ENCODE assay signal across 21 cellular contexts in the genomic region with DNA sequence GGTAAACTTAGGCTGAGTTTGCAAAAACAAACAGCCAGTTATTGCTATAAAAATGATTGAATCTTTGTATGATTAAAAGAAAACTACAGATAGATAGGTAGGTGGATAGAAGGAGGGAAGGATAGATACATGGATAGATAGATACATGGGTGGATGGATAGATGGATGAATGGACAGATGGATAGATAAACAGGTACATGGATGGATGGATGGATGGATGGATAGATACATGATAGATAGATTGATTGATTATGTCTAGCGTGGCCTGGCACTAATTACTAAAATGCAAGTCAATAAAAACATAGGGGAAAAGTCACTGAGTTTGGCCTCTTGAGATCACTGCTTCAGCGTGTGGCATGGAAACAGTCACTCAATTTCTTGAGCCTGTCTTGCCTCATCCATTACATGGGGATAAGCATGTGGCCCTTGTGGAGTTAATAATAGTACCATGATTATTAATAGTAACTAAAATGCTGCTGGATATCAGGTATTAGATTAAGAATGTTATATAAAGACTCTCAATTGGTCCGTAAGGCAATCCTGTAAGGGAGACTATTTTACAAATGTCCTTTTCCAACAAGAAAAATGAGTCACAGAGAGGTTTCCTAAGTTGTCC.
"Had no signal": no experiment of that assay in that cellular context is flagged by ENCODE, and none has a peak within 500 bp of the region (broad histone marks: within the 10 kb centered on the region; RNA-seq: fewer than 3 reads in every experiment).

No MANE protein-coding gene starts in this region.

- H3K9me3 ChIP-seq: adrenal gland, breast epithelium had no signal

- H3K27ac ChIP-seq: breast epithelium, RWPE1, WERI-Rb-1 had no signal

- H3K4me3 ChIP-seq: adrenal gland, breast epithelium had no signal

- H3K36me3 ChIP-seq: adrenal gland, breast epithelium, WERI-Rb-1 had no signal

- H3K4me1 ChIP-seq: breast epithelium had no signal

- DNase-seq: activated CD4-positive, alpha-beta memory T cell treated with anti-CD3 and anti-CD28 coated beads, Interleukin-2, amount 10 ng/mL, durations not matched to agents 7 days and 5 days; activated CD4-positive, alpha-beta T cell treated with anti-CD3 and anti-CD28 coated beads for 36 hours; activated CD4-positive, alpha-beta T cell treated with anti-CD3 and anti-CD28 coated beads, Interleukin-2, amount 50 U/mL, for 1 hour; activated CD8-positive, alpha-beta memory T cell treated with anti-CD3 and anti-CD28 coated beads, Interleukin-2, amount 50 U/mL, for 48 hours; activated naive CD4-positive, alpha-beta T cell treated with anti-CD3 and anti-CD28 coated beads, Interleukin-2, amount 50 U/mL, for 16 hours; activated naive CD8-positive, alpha-beta T cell treated with anti-CD3 and anti-CD28 coated beads, Interleukin-2, amount 10 ng/mL, durations not matched to agents 7 days and 5 days; activated T-cell treated with anti-CD3 and anti-CD28 coated beads, Interleukin-2, amount 50 U/mL, for 1 hour; MM.1S; NCI-H1436 treated with DMSO at 0.1 percent for 48 hours; NCI-H187; NCI-H2081; NCI-H510A treated with DMSO at 0.1 percent for 48 hours; NCI-H69; NK-92 treated with Interleukin-12 subunit alpha and Interleukin-12 subunit beta, amount 100 ng/mL, for 24 hours; SIG-M5; T-helper 1 cell; WERI-Rb-1 had no signal

- ATAC-seq: activated CD4-positive, alpha-beta T cell treated with anti-CD3 and anti-CD28 coated beads for 36 hours; Panc1 had no signal

- H3K27me3 ChIP-seq: adrenal gland, breast epithelium had no signal
